ENCODE assay signal across 10 cellular contexts in the genomic region with DNA sequence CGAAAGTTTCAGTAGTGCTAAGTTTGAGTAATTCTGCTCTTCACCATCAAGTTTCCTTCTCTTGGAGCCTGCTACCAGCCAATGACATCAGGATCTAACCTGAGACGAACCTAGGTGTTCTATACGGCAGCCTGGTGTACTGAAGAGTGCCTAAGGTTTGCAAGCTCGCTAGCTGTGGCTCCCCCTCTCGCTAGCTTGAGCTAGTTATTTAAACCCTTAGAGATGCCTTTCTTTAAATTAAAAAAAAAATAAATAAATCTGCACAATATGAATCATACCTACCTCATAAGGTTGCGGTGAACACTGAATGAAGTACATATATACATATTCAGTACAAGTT. TPM values are rescaled to one million over a fixed set of nuclear protein-coding genes. Genes with fewer than 3 reads are reported as not detected.
DNase-seq lines count a peak whose midpoint lies in the region; TF ChIP-seq lines count a peak whose summit lies in the region.
"Had no signal": no experiment of that assay in that cellular context is flagged by ENCODE, and none has a peak within 500 bp of the region (broad histone marks: within the 10 kb centered on the region; RNA-seq: fewer than 3 reads in every experiment).

No MANE protein-coding gene starts in this region.

- CTCF ChIA-PET in CD8-positive, alpha-beta memory T cell (lab: Charles Lee): no interaction called here

- TF ChIP-seq CTCF in HFF-Myc (IDR thresholded peaks at IDR 0.05; ENCODE audit: low read depth, low read length, missing control alignments) (no peak), brain (conservative IDR thresholded peaks at IDR 0.05) (no peak)

- peaks cover 68% of the 10 kb centered on the region for H3K27me3 Mint-ChIP-seq in brain
- H3K27me3 Mint-ChIP-seq in CD8-positive, alpha-beta memory T cell: peaks cover 31 to 74% of the 10 kb centered on the region in 2 donors

- no peaks in the 10 kb centered on the region for H3K36me3 Mint-ChIP-seq in brain
- H3K36me3 Mint-ChIP-seq in CD8-positive, alpha-beta memory T cell: no peaks in the 10 kb centered on the region

- POLR2A ChIA-PET in CD8-positive, alpha-beta memory T cell (lab: Charles Lee): no interaction called here

- H3K27ac Mint-ChIP-seq in brain: no peak overlapping the region
- H3K27ac Mint-ChIP-seq in CD8-positive, alpha-beta memory T cell: no peak overlapping the region
- H3K27ac Mint-ChIP-seq: T-helper 1 cell treated with Interleukin-12 subunit alpha and Interleukin-12 subunit beta and Interleukin-4 antibody, amounts not matched to agents 30 μg/mL and 1 μg/mL, for 36 hours had no signal

- H3K9ac ChIP-seq in iPS-15b (ENCODE audit: low read depth, low read length): no peak overlapping the region
- H3K9ac ChIP-seq in skeletal muscle tissue (ENCODE audit: low read depth in 1 of 3, low read length in 3 of 3): no peak overlapping the region

- H3K36me3 ChIP-seq in iPS-15b (ENCODE audit: control insufficient read depth, insufficient read depth, low read length) (no peaks in the 10 kb centered on the region), skeletal muscle tissue (ENCODE audit: control insufficient read depth in 3 of 3, insufficient read depth in 3 of 3, low read length in 3 of 3) (no peaks in the 10 kb centered on the region)
- H3K36me3 ChIP-seq in CD8-positive, alpha-beta memory T cell (ENCODE audit: insufficient read depth, low read length): no peaks in the 10 kb centered on the region

- H3K9me3 Mint-ChIP-seq in brain: no peaks in the 10 kb centered on the region
- H3K9me3 Mint-ChIP-seq in CD8-positive, alpha-beta memory T cell: peaks cover 0 to 8% (median 2%) of the 10 kb centered on the region in 5 donors
- H3K9me3 Mint-ChIP-seq: T-helper 1 cell treated with Interleukin-12 subunit alpha and Interleukin-12 subunit beta and Interleukin-4 antibody, amounts not matched to agents 30 μg/mL and 1 μg/mL, for 36 hours had no signal

- no peak for DNase-seq in HFF-Myc (ENCODE audit: extremely low read depth, low read depth)
- DNase-seq in SHP77 (lab: John Stamatoyannopoulos, UW): no peak
- no peak for DNase-seq in NCI-H1105 (lab: John Stamatoyannopoulos, UW)
- DNase-seq in activated T-cell treated with anti-CD3 and anti-CD28 coated beads for 4 hours: no peak
- DNase-seq in CD8-positive, alpha-beta memory T cell: no peak
- DNase-seq: NCI-H1436 had no signal

- H3K9me3 ChIP-seq in iPS-15b (ENCODE audit: control insufficient read depth, insufficient read depth, low read length) (no peaks in the 10 kb centered on the region), skeletal muscle tissue (ENCODE audit: control insufficient read depth in 3 of 3, low read length in 3 of 3) (no peaks in the 10 kb centered on the region)
- H3K9me3 ChIP-seq in CD8-positive, alpha-beta memory T cell (ENCODE audit: low read length): no peaks in the 10 kb centered on the region

- peaks cover 24% of the 10 kb centered on the region for H3K4me1 ChIP-seq in iPS-15b (ENCODE audit: control insufficient read depth, insufficient read depth, low read length)
- H3K4me1 ChIP-seq in skeletal muscle tissue (ENCODE audit: control insufficient read depth in 3 of 3, insufficient read depth in 3 of 3, low read length in 3 of 3): peaks cover 9 to 14% (median 10%) of the 10 kb centered on the region in 3 donors
- H3K4me1 ChIP-seq in CD8-positive, alpha-beta memory T cell (ENCODE audit: insufficient read depth, low read length): no peaks in the 10 kb centered on the region

- peak overlapping the region; percentile 83 to 89 (median 84) for H3K4me3 Mint-ChIP-seq in brain
- H3K4me3 Mint-ChIP-seq in CD8-positive, alpha-beta memory T cell: no peak overlapping the region
- H3K4me3 Mint-ChIP-seq: T-helper 1 cell treated with Interleukin-12 subunit alpha and Interleukin-12 subunit beta and Interleukin-4 antibody, amounts not matched to agents 30 μg/mL and 1 μg/mL, for 36 hours had no signal

- H3K4me3 ChIP-seq in HFF-Myc (replicated peaks; ENCODE audit: low read depth, low read length): peak overlapping the region; percentile 52
- H3K4me3 ChIP-seq in iPS-15b (ENCODE audit: low read depth, low read length): peak overlapping the region; percentile 85
- peak overlapping the region; percentile 23 to 75 (median 47) for H3K4me3 ChIP-seq in skeletal muscle tissue (ENCODE audit: low read length in 3 of 3)
- H3K4me3 ChIP-seq in CD8-positive, alpha-beta memory T cell (ENCODE audit: low read length): no peak overlapping the region

- H3K27me3 ChIP-seq in iPS-15b (ENCODE audit: control insufficient read depth, insufficient read depth, low read length) (peaks cover 55% of the 10 kb centered on the region), skeletal muscle tissue (ENCODE audit: control insufficient read depth in 3 of 3, insufficient read depth in 3 of 3, low read length in 3 of 3) (peaks cover 17 to 38% (median 34%) of the 10 kb centered on the region in 3 donors)
- H3K27me3 ChIP-seq in CD8-positive, alpha-beta memory T cell (ENCODE audit: insufficient read depth, low read length, poor library complexity, severe bottlenecking): peaks cover 10% of the 10 kb centered on the region

- H3K4me1 Mint-ChIP-seq in brain: peaks cover 27% of the 10 kb centered on the region
- peaks cover 2 to 16% (median 15%) of the 10 kb centered on the region in 3 donors for H3K4me1 Mint-ChIP-seq in CD8-positive, alpha-beta memory T cell

- peak overlapping the region; percentile 42 for H3K27ac ChIP-seq in skeletal muscle tissue (ENCODE audit: low read depth, low read length)
- H3K27ac ChIP-seq in CD8-positive, alpha-beta memory T cell (ENCODE audit: low read depth, low read length): no peak overlapping the region

RNA-seq across cellular contexts. Expression of gene COL8A1, which starts 1.4 kb away (rescaled TPM):
- 1.4 TPM for polyA plus RNA-seq in brain (ENCODE audit: insufficient read depth, low read depth, low replicate concordance)
- 1.6 TPM for total RNA-seq in skeletal muscle tissue
- total RNA-seq in CD8-positive, alpha-beta memory T cell: not detected
- not detected for polyA plus RNA-seq in CD8-positive, alpha-beta memory T cell

Comparison
In these comparisons a context has a peak if more than half of its experiments do, and no peak if none do; other contexts are left out.
1. H3K4me3 Mint-ChIP-seq: peak in brain (5 of 5); none in CD8-positive, alpha-beta memory T cell (0 of 7).